ENCODE assay signal across 8 cellular contexts in genomic region chr18:35972197-35973000, GRCh38.
DNase-seq lines count a peak whose midpoint lies in the region; ATAC-seq, FAIRE-seq and TF ChIP-seq lines count a peak whose summit lies in the region.

Gene RMP24, plus strand, starts transcription at chr18:35972679.

- peaks cover 3 to 26% (median 21%) of the 10 kb centered on the region in 3 donors for H3K36me3 Mint-ChIP-seq in naive thymus-derived CD8-positive, alpha-beta T cell
- H3K36me3 Mint-ChIP-seq in stimulated activated naive B cell treated with anti-CD40 and anti-IgM and Interleukin-4, amounts not matched to agents 10 μg/mL and 1 μg/mL and 100 μg/mL, for 72 hours, result peaks cover 15 to 22% of the 10 kb centered on the region in 2 donors

- H3K4me2 ChIP-seq in DOHH2 (ENCODE audit: low read length) (peak within 1 kb of the TSS; percentile 97), GM23248 (ENCODE audit: unreplicated experiment) (peak within 1 kb of the TSS; percentile 100), Karpas-422 (ENCODE audit: low read depth, low read length, poor library complexity, severe bottlenecking) (peak within 1 kb of the TSS; percentile 86)

- H3K4me1 Mint-ChIP-seq in naive thymus-derived CD8-positive, alpha-beta T cell, result peaks cover 34 to 67% (median 65%) of the 10 kb centered on the region in 4 donors
- peaks cover 25 to 46% of the 10 kb centered on the region in 2 donors for H3K4me1 Mint-ChIP-seq in stimulated activated naive B cell treated with anti-CD40 and anti-IgM and Interleukin-4, amounts not matched to agents 10 μg/mL and 1 μg/mL and 100 μg/mL, for 72 hours

- H4K20me1 ChIP-seq in DOHH2 (ENCODE audit: control insufficient read depth, insufficient read depth, low read depth, low read length) (no peaks in the 10 kb centered on the region), GM23248 (ENCODE audit: insufficient read depth) (no peaks in the 10 kb centered on the region), Karpas-422 (ENCODE audit: insufficient read depth, low read depth, low read length) (no peaks in the 10 kb centered on the region)

- H3K4me1 ChIP-seq in DOHH2 (ENCODE audit: control insufficient read depth, low read length), result peaks cover 29% of the 10 kb centered on the region
- peaks cover 17% of the 10 kb centered on the region for H3K4me1 ChIP-seq in GM23248 (ENCODE audit: insufficient read depth)
- peaks cover 48% of the 10 kb centered on the region for H3K4me1 ChIP-seq in Karpas-422 (ENCODE audit: low read length)

- peak; percentile 97 for DNase-seq in GM23248
- peak; percentile 99 for DNase-seq in Karpas-422
- DNase-seq in RCC 7860 (ENCODE audit: low spot score), result peak; percentile 76
- DNase-seq in activated T-helper 1 cell treated with anti-CD3 and anti-CD28 coated beads, Interleukin-2, amount 50 U/mL, for 16 hours (ENCODE audit: low read depth in 1 of 2, low spot score in 1 of 2), result peak; percentile 87 to 92
- peak; percentile 96 for DNase-seq in fibroblast of mammary gland (ENCODE audit: low read depth)
- peak; percentile 88 to 95 (median 93) for DNase-seq in naive thymus-derived CD8-positive, alpha-beta T cell
- peak; percentile 92 for DNase-seq in stimulated activated naive B cell treated with anti-CD40 and anti-IgM and Interleukin-4, amounts not matched to agents 10 μg/mL and 1 μg/mL and 100 μg/mL, for 72 hours

- H3K9me2 ChIP-seq in DOHH2 (replicated peaks; ENCODE audit: control insufficient read depth, low read length) (no peaks in the 10 kb centered on the region), GM23248 (ENCODE audit: insufficient read depth) (no peaks in the 10 kb centered on the region), Karpas-422 (replicated peaks; ENCODE audit: insufficient read depth, low read length) (no peaks in the 10 kb centered on the region)

- in situ Hi-C loops in GM23248 (cut with MboI), result loop anchor here (25.0 kb wide), 1 partner anchor 735 kb away; the partner anchor contains the start of gene ZNF397

- H3K4me3 ChIP-seq in DOHH2 (ENCODE audit: low read length), result peak within 1 kb of the TSS; percentile 89
- H3K4me3 ChIP-seq in GM23248, result peak within 1 kb of the TSS; percentile 99
- peak within 1 kb of the TSS; percentile 79 for H3K4me3 ChIP-seq in Karpas-422 (ENCODE audit: low read length)
- peak within 1 kb of the TSS; percentile 99 for H3K4me3 ChIP-seq in fibroblast of mammary gland (ENCODE audit: control insufficient read depth, low read depth, low read length)

- no peaks in the 10 kb centered on the region for H3K9me3 Mint-ChIP-seq in naive thymus-derived CD8-positive, alpha-beta T cell
- H3K9me3 Mint-ChIP-seq in stimulated activated naive B cell treated with anti-CD40 and anti-IgM and Interleukin-4, amounts not matched to agents 10 μg/mL and 1 μg/mL and 100 μg/mL, for 72 hours, result no peaks in the 10 kb centered on the region

- no peak for FAIRE-seq in RCC 7860 (lab: Jason Lieb, UNC)

- H3K36me3 ChIP-seq in DOHH2 (ENCODE audit: control insufficient read depth, low read length), result peaks cover 40% of the 10 kb centered on the region
- peaks cover 21% of the 10 kb centered on the region for H3K36me3 ChIP-seq in GM23248 (ENCODE audit: low read depth)
- peaks cover 31% of the 10 kb centered on the region for H3K36me3 ChIP-seq in Karpas-422 (ENCODE audit: insufficient read depth, low read length)

- H3K79me2 ChIP-seq in DOHH2 (ENCODE audit: control insufficient read depth, low read length), result peaks cover 28% of the 10 kb centered on the region
- peaks cover 33% of the 10 kb centered on the region for H3K79me2 ChIP-seq in GM23248 (ENCODE audit: insufficient read depth)
- H3K79me2 ChIP-seq in Karpas-422 (ENCODE audit: low read length), result peaks cover 49% of the 10 kb centered on the region

- peak within 1 kb of the TSS; percentile 86 to 98 (median 96) for H3K4me3 Mint-ChIP-seq in naive thymus-derived CD8-positive, alpha-beta T cell
- H3K4me3 Mint-ChIP-seq in stimulated activated naive B cell treated with anti-CD40 and anti-IgM and Interleukin-4, amounts not matched to agents 10 μg/mL and 1 μg/mL and 100 μg/mL, for 72 hours, result peak within 1 kb of the TSS; percentile 92 to 96

- POLR2A ChIA-PET in naive thymus-derived CD8-positive, alpha-beta T cell (lab: Charles Lee), result interaction anchor here (0.6 to 4.1 kb wide), 10 partner anchors 58 to 732 kb away, joined by 3 to 27 read pairs (median 4); partner anchors contain the start of genes ELP2, GALNT1, INO80C and RPRD1A

- peak; percentile 85 for ATAC-seq in naive thymus-derived CD8-positive, alpha-beta T cell
- peak; percentile 91 to 93 for ATAC-seq in stimulated activated naive B cell treated with anti-CD40 and anti-IgM and Interleukin-4, amounts not matched to agents 10 μg/mL and 1 μg/mL and 100 μg/mL, for 72 hours (replicated peaks)

- H3K9ac ChIP-seq in GM23248 (peak within 1 kb of the TSS; percentile 93), Karpas-422 (ENCODE audit: low read length) (peak within 1 kb of the TSS; percentile 79)

- H3K27me3 ChIP-seq in DOHH2 (ENCODE audit: control insufficient read depth, low read length), result no peaks in the 10 kb centered on the region
- H3K27me3 ChIP-seq in GM23248 (replicated peaks; ENCODE audit: insufficient read depth), result no peaks in the 10 kb centered on the region
- no peaks in the 10 kb centered on the region for H3K27me3 ChIP-seq in Karpas-422 (ENCODE audit: low read length)

- H3F3A ChIP-seq in DOHH2 (ENCODE audit: control insufficient read depth, insufficient read depth) (no peaks in the 10 kb centered on the region), GM23248 (ENCODE audit: insufficient read depth) (peaks cover 8% of the 10 kb centered on the region; the same call in 1 of the 2 replicates)

- peak within 1 kb of the TSS; percentile 49 for H3K27ac ChIP-seq in DOHH2 (ENCODE audit: low read depth, low read length)
- H3K27ac ChIP-seq in GM23248, result peak within 1 kb of the TSS; percentile 66
- peak within 1 kb of the TSS; percentile 80 for H3K27ac ChIP-seq in Karpas-422 (ENCODE audit: low read length)

- H2AFZ ChIP-seq in GM23248 (peak within 1 kb of the TSS; percentile 97), Karpas-422 (ENCODE audit: low read length) (peak within 1 kb of the TSS; percentile 1; the same call in 1 of the 2 replicates)

- peaks cover 0 to 1% (median 0%) of the 10 kb centered on the region in 5 donors for H3K27me3 Mint-ChIP-seq in naive thymus-derived CD8-positive, alpha-beta T cell
- H3K27me3 Mint-ChIP-seq in stimulated activated naive B cell treated with anti-CD40 and anti-IgM and Interleukin-4, amounts not matched to agents 10 μg/mL and 1 μg/mL and 100 μg/mL, for 72 hours, result no peaks in the 10 kb centered on the region

- H3K9me3 ChIP-seq in DOHH2 (ENCODE audit: control insufficient read depth, insufficient read depth, low read length) (no peaks in the 10 kb centered on the region), GM23248 (ENCODE audit: low read depth) (no peaks in the 10 kb centered on the region), Karpas-422 (ENCODE audit: low read length) (no peaks in the 10 kb centered on the region)

- peak within 1 kb of the TSS; percentile 94 to 98 (median 97) for H3K27ac Mint-ChIP-seq in naive thymus-derived CD8-positive, alpha-beta T cell
- H3K27ac Mint-ChIP-seq in stimulated activated naive B cell treated with anti-CD40 and anti-IgM and Interleukin-4, amounts not matched to agents 10 μg/mL and 1 μg/mL and 100 μg/mL, for 72 hours, result peak within 1 kb of the TSS; percentile 94

- TF ChIP-seq CTCF in DOHH2 (IDR thresholded peaks at IDR 0.05; ENCODE audit: low read depth, low read length, poor library complexity, severe bottlenecking) (no peak), fibroblast of mammary gland (conservative IDR thresholded peaks at IDR 0.05; ENCODE audit: control insufficient read depth, insufficient read depth, low read depth, low read length) (no peak)

- 1 to 2% methylated on average over 58 to 73 of the region's 73 CpGs for WGBS in GM23248 (ENCODE audit: low coverage in 1 of 2, low lambda C conversion rate in 2 of 2, missing lambda C conversion rate in 2 of 2), 2 experiments

Comparison
In these comparisons a context has a peak if more than half of its experiments do, and no peak if none do; other contexts are left out.
1. Peak in every context shown above with its lines: DNase-seq, ATAC-seq, H3K4me3 ChIP-seq and H3K27ac ChIP-seq.